ENCODE assay signal across 8 cellular contexts in genomic region chr7:143882020-143882610, GRCh38. TPM values are rescaled to one million over a fixed set of nuclear protein-coding genes. Genes with fewer than 3 reads are reported as not detected.
A peak's percentile ranks its signal among the peaks of the same experiment; 100 is the strongest.
DNase-seq lines count a peak whose midpoint lies in the region; ATAC-seq and TF ChIP-seq lines count a peak whose summit lies in the region.

No MANE protein-coding gene starts in this region.

- no peaks in the 10 kb centered on the region for H3K36me3 Mint-ChIP-seq in activated CD4-positive, alpha-beta T cell treated with anti-CD3 and anti-CD28 coated beads, Interleukin-2, amount 10 ng/mL, durations not matched to agents 24 days and 14 days (ENCODE audit: low read depth)

- H3K27ac Mint-ChIP-seq in activated CD4-positive, alpha-beta T cell treated with anti-CD3 and anti-CD28 coated beads, Interleukin-2, amount 10 ng/mL, durations not matched to agents 24 days and 14 days: no peak overlapping the region

- peak overlapping the region in 1 of 2 donors; percentile 41 for H3K9ac ChIP-seq in duodenal mucosa (ENCODE audit: low read depth in 1 of 2, low read length in 2 of 2)
- peak overlapping the region; percentile 45 to 71 for H3K9ac ChIP-seq in liver (ENCODE audit: low read depth in 1 of 2, low read length in 2 of 2)

- H3K36me3 ChIP-seq in duodenal mucosa (ENCODE audit: control insufficient read depth in 1 of 2, insufficient read depth in 2 of 2, low read length in 2 of 2): no peaks in the 10 kb centered on the region
- peaks cover 0 to 5% (median 0%) of the 10 kb centered on the region in 4 donors for H3K36me3 ChIP-seq in liver (ENCODE audit: control insufficient read depth in 4 of 4, insufficient read depth in 3 of 4, low read depth in 1 of 4, low read length in 3 of 4)

- H3K27me3 ChIP-seq in duodenal mucosa (ENCODE audit: control insufficient read depth in 1 of 2, insufficient read depth in 2 of 2, low read length in 2 of 2): no peaks in the 10 kb centered on the region
- H3K27me3 ChIP-seq in liver (ENCODE audit: control insufficient read depth in 4 of 4, insufficient read depth in 4 of 4, low read length in 3 of 4): no peaks in the 10 kb centered on the region

- H3K9me3 ChIP-seq in duodenal mucosa (ENCODE audit: control insufficient read depth in 1 of 2, low read length in 2 of 2) (no peaks in the 10 kb centered on the region), liver (ENCODE audit: control insufficient read depth in 4 of 4, low read length in 3 of 4) (no peaks in the 10 kb centered on the region)

- TF ChIP-seq RAD21 in liver (IDR thresholded peaks at IDR 0.05): no peak

- H3K9me3 Mint-ChIP-seq in activated CD4-positive, alpha-beta T cell treated with anti-CD3 and anti-CD28 coated beads, Interleukin-2, amount 10 ng/mL, durations not matched to agents 24 days and 14 days: no peaks in the 10 kb centered on the region

- peaks cover 29% of the 10 kb centered on the region for H3K27me3 Mint-ChIP-seq in activated CD4-positive, alpha-beta T cell treated with anti-CD3 and anti-CD28 coated beads, Interleukin-2, amount 10 ng/mL, durations not matched to agents 24 days and 14 days

- H3K27ac ChIP-seq in duodenal mucosa (ENCODE audit: low read depth, low read length) (no peak overlapping the region), liver (ENCODE audit: low read depth in 1 of 2, low read length in 2 of 2) (peak overlapping the region; percentile 84 to 86)

- H3K4me1 Mint-ChIP-seq in activated CD4-positive, alpha-beta T cell treated with anti-CD3 and anti-CD28 coated beads, Interleukin-2, amount 10 ng/mL, durations not matched to agents 24 days and 14 days: peaks cover 1% of the 10 kb centered on the region

- no peak overlapping the region for H3K4me3 Mint-ChIP-seq in activated CD4-positive, alpha-beta T cell treated with anti-CD3 and anti-CD28 coated beads, Interleukin-2, amount 10 ng/mL, durations not matched to agents 24 days and 14 days

- TF ChIP-seq CTCF in AG10803 (conservative IDR thresholded peaks at IDR 0.05; ENCODE audit: low read length) (no peak), liver (IDR thresholded peaks at IDR 0.05; ENCODE audit: low read depth, low read length, missing input control) (no peak)

- peak; percentile 24 for ATAC-seq in stimulated activated naive CD8-positive, alpha-beta T cell treated with anti-CD3 and anti-CD28 coated beads, Interleukin-15, Interleukin-2, amounts not matched to agents 100 U/mL and 50 U/mL, for 24 hours
- ATAC-seq in HG02798 (IDR thresholded peaks at IDR 0.05; ENCODE audit: poor library complexity, unreplicated experiment): no peak

- H3K4me3 ChIP-seq in AG10803 (ENCODE audit: low read length) (peak overlapping the region; percentile 79), duodenal mucosa (ENCODE audit: low read depth in 1 of 2, low read length in 2 of 2) (peak overlapping the region; percentile 62 to 63), liver (ENCODE audit: low read depth in 1 of 3, low read length in 3 of 3) (peak overlapping the region; percentile 72 to 92 (median 80))

- peak; percentile 51 for DNase-seq in AG10803 (ENCODE audit: low read depth)
- peak; percentile 63 for DNase-seq in NCI-H146 (lab: John Stamatoyannopoulos, UW)
- no peak for DNase-seq in stimulated activated naive CD8-positive, alpha-beta T cell treated with anti-CD3 and anti-CD28 coated beads, Interleukin-15, Interleukin-2, amounts not matched to agents 100 U/mL and 50 U/mL, for 24 hours
- DNase-seq in activated CD4-positive, alpha-beta T cell treated with anti-CD3 and anti-CD28 coated beads, Interleukin-2, amount 10 ng/mL, durations not matched to agents 24 days and 14 days: no peak
- no peak for DNase-seq in NCI-H2029 treated with DMSO at 0.1 percent for 48 hours (lab: John Stamatoyannopoulos, UW)

- H3K4me1 ChIP-seq in duodenal mucosa (ENCODE audit: control insufficient read depth in 1 of 2, insufficient read depth in 2 of 2, low read length in 2 of 2) (peaks cover 0 to 3% of the 10 kb centered on the region in 2 donors), liver (ENCODE audit: control insufficient read depth in 4 of 4, insufficient read depth in 4 of 4, low read length in 3 of 4) (peaks cover 1 to 13% (median 8%) of the 10 kb centered on the region in 4 donors)

- intact Hi-C loops in activated CD4-positive, alpha-beta T cell treated with anti-CD3 and anti-CD28 coated beads, Interleukin-2, amount 10 ng/mL, durations not matched to agents 24 days and 14 days (cut with micrococcal nuclease): no loop called here

- 7% methylated on average over 23 of the region's 23 CpGs for WGBS in liver

TF ChIP-seq in liver, 16 proteins besides CTCF, POLR2A, EP300 and RAD21:
- TF ChIP-seq JUND (IDR thresholded peaks at IDR 0.05) (no peak), TAF1 (conservative IDR thresholded peaks at IDR 0.05) (no peak), RXRA (IDR thresholded peaks at IDR 0.05) (peak; percentile 70 to 72), GABPA (IDR thresholded peaks at IDR 0.05 in 1 of 2, conservative IDR thresholded peaks at IDR 0.05 in 1 of 2) (no peak), FOXA1 (IDR thresholded peaks at IDR 0.05) (no peak), REST (IDR thresholded peaks at IDR 0.05) (peak; percentile 9), HNF4G (IDR thresholded peaks at IDR 0.05) (no peak), NR2F2 (IDR thresholded peaks at IDR 0.05) (peak; percentile 72), SP1 (IDR thresholded peaks at IDR 0.05) (no peak), HNF4A (conservative IDR thresholded peaks at IDR 0.05) (peak; percentile 79 to 81), YY1 (IDR thresholded peaks at IDR 0.05) (no peak), EGR1 (IDR thresholded peaks at IDR 0.05; ENCODE audit: low read depth in 2 of 2) (no peak), ZBTB33 (IDR thresholded peaks at IDR 0.05) (no peak), FOXA2 (IDR thresholded peaks at IDR 0.05) (no peak)
- TF ChIP-seq, protein P1, sequence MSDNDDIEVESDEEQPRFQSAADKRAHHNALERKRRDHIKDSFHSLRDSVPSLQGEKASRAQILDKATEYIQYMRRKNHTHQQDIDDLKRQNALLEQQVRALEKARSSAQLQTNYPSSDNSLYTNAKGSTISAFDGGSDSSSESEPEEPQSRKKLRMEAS (IDR thresholded peaks at IDR 0.05): no peak
- TF ChIP-seq, protein P2, sequence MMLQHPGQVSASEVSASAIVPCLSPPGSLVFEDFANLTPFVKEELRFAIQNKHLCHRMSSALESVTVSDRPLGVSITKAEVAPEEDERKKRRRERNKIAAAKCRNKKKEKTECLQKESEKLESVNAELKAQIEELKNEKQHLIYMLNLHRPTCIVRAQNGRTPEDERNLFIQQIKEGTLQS (IDR thresholded peaks at IDR 0.05): no peak

RNA-seq across cellular contexts. Expression of gene TCAF1, which starts 19.9 kb away (rescaled TPM):
- 10 to 100 TPM; 25.4 to 75.1 TPM for total RNA-seq in liver
- 10 to 100 TPM; 20.2 to 34.9 TPM for polyA plus RNA-seq in liver
- 12.6 and 13.5 TPM in 2 replicates for total RNA-seq in activated CD4-positive, alpha-beta T cell treated with anti-CD3 and anti-CD28 coated beads, Interleukin-2, amount 10 ng/mL, durations not matched to agents 24 days and 14 days

RNA-seq across cellular contexts. Expression of gene OR2F2, which starts 52.9 kb away (rescaled TPM):
- not detected for total RNA-seq in liver
- polyA plus RNA-seq in liver: not detected
- not detected in 2 replicates for total RNA-seq in activated CD4-positive, alpha-beta T cell treated with anti-CD3 and anti-CD28 coated beads, Interleukin-2, amount 10 ng/mL, durations not matched to agents 24 days and 14 days

Comparison
In these comparisons a context has a peak if more than half of its experiments do, and no peak if none do; other contexts are left out.
1. DNase-seq: peak in AG10803 (single experiment) and NCI-H146 (single experiment); none in stimulated activated naive CD8-positive, alpha-beta T cell treated with anti-CD3 and anti-CD28 coated beads, Interleukin-15, Interleukin-2, amounts not matched to agents 100 U/mL and 50 U/mL, for 24 hours (single experiment), activated CD4-positive, alpha-beta T cell treated with anti-CD3 and anti-CD28 coated beads, Interleukin-2, amount 10 ng/mL, durations not matched to agents 24 days and 14 days (single experiment) and NCI-H2029 treated with DMSO at 0.1 percent for 48 hours (single experiment).
2. Peak in every context shown above with its lines, with median percentiles within 50 percentile points of each other: H3K4me3 ChIP-seq.